ENCODE assay signal across 11 cellular contexts in genomic region chr5:131536849-131537448, GRCh38.
DNase-seq lines count a peak whose midpoint lies in the region; TF ChIP-seq lines count a peak whose summit lies in the region.
"Had no signal": no experiment of that assay in that cellular context is flagged by ENCODE, and none has a peak within 500 bp of the region (broad histone marks: within the 10 kb centered on the region; RNA-seq: fewer than 3 reads in every experiment).

No MANE protein-coding gene starts in this region.

- H3K9ac ChIP-seq in BLaER1 (no peak overlapping the region), Karpas-422 (ENCODE audit: low read length) (peak overlapping the region; percentile 26)

- H3K9me2 ChIP-seq in Karpas-422 (replicated peaks; ENCODE audit: insufficient read depth, low read length) = no peaks in the 10 kb centered on the region

- H4K20me1 ChIP-seq in BLaER1 (peaks cover 8% of the 10 kb centered on the region; the same call in 1 of the 2 replicates), Karpas-422 (ENCODE audit: insufficient read depth, low read depth, low read length) (no peaks in the 10 kb centered on the region)

- H3K4me3 ChIP-seq in BLaER1 (no peak overlapping the region), Karpas-422 (ENCODE audit: low read length) (peak overlapping the region; percentile 45), WERI-Rb-1 (ENCODE audit: low read depth, low read length) (no peak overlapping the region)

- H3K4me2 ChIP-seq in BLaER1 (peak overlapping the region; percentile 42), Karpas-422 (ENCODE audit: low read depth, low read length, poor library complexity, severe bottlenecking) (peak overlapping the region; percentile 68)

- H3K79me2 ChIP-seq in Karpas-422 (ENCODE audit: low read length) = peaks cover 96% of the 10 kb centered on the region

- DNase-seq in G401 (ENCODE audit: low spot score) (peak; percentile 35), Karpas-422 (peak; percentile 55), cerebellar cortex (ENCODE audit: low spot score) (peak; percentile 30), medulla oblongata (ENCODE audit: extremely low spot score) (no peak), WERI-Rb-1 (no peak), NCI-H345 treated with DMSO at 0.1 percent for 48 hours (lab: John Stamatoyannopoulos, UW; ENCODE audit: unreplicated experiment) (no peak), Kasumi-1 (lab: John Stamatoyannopoulos, UW) (no peak)
- DNase-seq: activated gamma-delta T cell, cortex of kidney, islet precursor cell had no signal

- H3K27ac ChIP-seq in BLaER1 (no peak overlapping the region), Karpas-422 (ENCODE audit: low read length) (peak overlapping the region; percentile 86), WERI-Rb-1 (no peak overlapping the region)

- H3K4me1 ChIP-seq in BLaER1 (peaks cover 52% of the 10 kb centered on the region), Karpas-422 (ENCODE audit: low read length) (peaks cover 73% of the 10 kb centered on the region)

- TF ChIP-seq CTCF in WERI-Rb-1 (IDR thresholded peaks at IDR 0.05; ENCODE audit: low read depth, low read length) = no peak

- no peaks in the 10 kb centered on the region for H3K27me3 ChIP-seq in BLaER1
- no peaks in the 10 kb centered on the region for H3K27me3 ChIP-seq in Karpas-422 (ENCODE audit: low read length)
- no peaks in the 10 kb centered on the region for H3K27me3 ChIP-seq in WERI-Rb-1 (ENCODE audit: insufficient read depth, low read depth, severe bottlenecking)

- no peak overlapping the region for H2AFZ ChIP-seq in Karpas-422 (ENCODE audit: low read length)

- in situ Hi-C loops in G401 (cut with HindIII; ENCODE audit: low sequenced_read_pairs) = no loop called here

- H3K9me3 ChIP-seq in BLaER1 = no peaks in the 10 kb centered on the region; the same call in 1 of the 2 replicates
- H3K9me3 ChIP-seq in Karpas-422 (ENCODE audit: low read length) = no peaks in the 10 kb centered on the region
- no peaks in the 10 kb centered on the region for H3K9me3 ChIP-seq in WERI-Rb-1 (ENCODE audit: severe bottlenecking)

- H3K36me3 ChIP-seq in BLaER1 (peaks cover 33% of the 10 kb centered on the region), Karpas-422 (ENCODE audit: insufficient read depth, low read length) (peaks cover 3% of the 10 kb centered on the region; the same call in 1 of the 2 replicates), WERI-Rb-1 (no peaks in the 10 kb centered on the region)

Comparison
In these comparisons a context has a peak if more than half of its experiments do, and no peak if none do; other contexts are left out.
1. DNase-seq: peak in G401 (single experiment), Karpas-422 (single experiment) and cerebellar cortex (single experiment); none in medulla oblongata (single experiment), WERI-Rb-1 (single experiment), NCI-H345 treated with DMSO at 0.1 percent for 48 hours (single experiment) and Kasumi-1 (0 of 2).